Comparison of ENCODE assay signal across 1 cellular context in the genomic region with DNA sequence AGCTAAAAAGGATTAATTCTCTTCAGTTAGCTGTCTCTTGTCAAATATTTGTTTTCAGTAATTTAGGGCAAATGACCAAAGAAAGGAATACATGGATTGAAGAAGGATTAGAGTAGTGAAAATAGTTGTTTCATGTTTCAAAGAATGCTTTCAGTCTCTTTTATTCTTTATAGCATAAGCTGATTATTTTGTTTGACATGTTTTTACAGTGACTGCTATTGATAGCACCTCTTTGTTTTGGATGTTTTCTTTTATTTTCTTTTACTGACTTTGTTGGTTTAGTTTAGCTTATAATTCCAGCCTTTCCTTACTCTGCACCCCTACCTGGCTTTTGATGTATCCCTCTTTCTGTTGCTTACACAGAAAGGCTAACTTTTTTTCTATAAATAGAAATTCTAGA.
TF ChIP-seq lines count a peak whose summit lies in the region.

No MANE protein-coding gene starts in this region.

TF ChIP-seq in GM12878, 131 proteins besides CTCF, POLR2A, EP300 and RAD21:
- TF ChIP-seq, protein P1, sequence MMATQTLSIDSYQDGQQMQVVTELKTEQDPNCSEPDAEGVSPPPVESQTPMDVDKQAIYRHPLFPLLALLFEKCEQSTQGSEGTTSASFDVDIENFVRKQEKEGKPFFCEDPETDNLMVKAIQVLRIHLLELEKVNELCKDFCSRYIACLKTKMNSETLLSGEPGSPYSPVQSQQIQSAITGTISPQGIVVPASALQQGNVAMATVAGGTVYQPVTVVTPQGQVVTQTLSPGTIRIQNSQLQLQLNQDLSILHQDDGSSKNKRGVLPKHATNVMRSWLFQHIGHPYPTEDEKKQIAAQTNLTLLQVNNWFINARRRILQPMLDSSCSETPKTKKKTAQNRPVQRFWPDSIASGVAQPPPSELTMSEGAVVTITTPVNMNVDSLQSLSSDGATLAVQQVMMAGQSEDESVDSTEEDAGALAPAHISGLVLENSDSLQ (IDR thresholded peaks at IDR 0.05): no peak
- TF ChIP-seq EZH2 (IDR thresholded peaks at IDR 0.05; ENCODE audit: borderline replicate concordance, control insufficient read depth, low read depth, low read length) (no peak), ZNF274 (IDR thresholded peaks at IDR 0.05; ENCODE audit: insufficient read depth, insufficient read length) (no peak), SUPT20H (IDR thresholded peaks at IDR 0.05; ENCODE audit: borderline replicate concordance, control insufficient read depth, low read depth, low read length) (no peak), MTA3 (IDR thresholded peaks at IDR 0.05; ENCODE audit: borderline replicate concordance, low read length) (no peak), STAT3 (IDR thresholded peaks at IDR 0.05; ENCODE audit: low read depth, low read length) (no peak), SUZ12 (IDR thresholded peaks at IDR 0.05; ENCODE audit: unreplicated experiment) (no peak), RCOR1 (conservative IDR thresholded peaks at IDR 0.05; ENCODE audit: low read depth, low read length) (no peak), MEF2A (IDR thresholded peaks at IDR 0.05; ENCODE audit: insufficient read depth, low read depth, low read length) (no peak), KDM1A (IDR thresholded peaks at IDR 0.05; ENCODE audit: borderline replicate concordance) (no peak), ZNF622 (IDR thresholded peaks at IDR 0.05) (no peak), ZNF24 (IDR thresholded peaks at IDR 0.05) (no peak), ESRRA (IDR thresholded peaks at IDR 0.05; ENCODE audit: low read length) (no peak)
- TF ChIP-seq, protein P2, sequence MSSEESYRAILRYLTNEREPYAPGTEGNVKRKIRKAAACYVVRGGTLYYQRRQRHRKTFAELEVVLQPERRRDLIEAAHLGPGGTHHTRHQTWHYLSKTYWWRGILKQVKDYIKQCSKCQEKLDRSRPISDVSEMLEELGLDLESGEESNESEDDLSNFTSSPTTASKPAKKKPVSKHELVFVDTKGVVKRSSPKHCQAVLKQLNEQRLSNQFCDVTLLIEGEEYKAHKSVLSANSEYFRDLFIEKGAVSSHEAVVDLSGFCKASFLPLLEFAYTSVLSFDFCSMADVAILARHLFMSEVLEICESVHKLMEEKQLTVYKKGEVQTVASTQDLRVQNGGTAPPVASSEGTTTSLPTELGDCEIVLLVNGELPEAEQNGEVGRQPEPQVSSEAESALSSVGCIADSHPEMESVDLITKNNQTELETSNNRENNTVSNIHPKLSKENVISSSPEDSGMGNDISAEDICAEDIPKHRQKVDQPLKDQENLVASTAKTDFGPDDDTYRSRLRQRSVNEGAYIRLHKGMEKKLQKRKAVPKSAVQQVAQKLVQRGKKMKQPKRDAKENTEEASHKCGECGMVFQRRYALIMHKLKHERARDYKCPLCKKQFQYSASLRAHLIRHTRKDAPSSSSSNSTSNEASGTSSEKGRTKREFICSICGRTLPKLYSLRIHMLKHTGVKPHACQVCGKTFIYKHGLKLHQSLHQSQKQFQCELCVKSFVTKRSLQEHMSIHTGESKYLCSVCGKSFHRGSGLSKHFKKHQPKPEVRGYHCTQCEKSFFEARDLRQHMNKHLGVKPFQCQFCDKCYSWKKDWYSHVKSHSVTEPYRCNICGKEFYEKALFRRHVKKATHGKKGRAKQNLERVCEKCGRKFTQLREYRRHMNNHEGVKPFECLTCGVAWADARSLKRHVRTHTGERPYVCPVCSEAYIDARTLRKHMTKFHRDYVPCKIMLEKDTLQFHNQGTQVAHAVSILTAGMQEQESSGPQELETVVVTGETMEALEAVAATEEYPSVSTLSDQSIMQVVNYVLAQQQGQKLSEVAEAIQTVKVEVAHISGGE (CRISPR knock-in tag; IDR thresholded peaks at IDR 0.05): no peak
- TF ChIP-seq, protein P3, sequence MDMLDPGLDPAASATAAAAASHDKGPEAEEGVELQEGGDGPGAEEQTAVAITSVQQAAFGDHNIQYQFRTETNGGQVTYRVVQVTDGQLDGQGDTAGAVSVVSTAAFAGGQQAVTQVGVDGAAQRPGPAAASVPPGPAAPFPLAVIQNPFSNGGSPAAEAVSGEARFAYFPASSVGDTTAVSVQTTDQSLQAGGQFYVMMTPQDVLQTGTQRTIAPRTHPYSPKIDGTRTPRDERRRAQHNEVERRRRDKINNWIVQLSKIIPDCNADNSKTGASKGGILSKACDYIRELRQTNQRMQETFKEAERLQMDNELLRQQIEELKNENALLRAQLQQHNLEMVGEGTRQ (IDR thresholded peaks at IDR 0.05; ENCODE audit: borderline replicate concordance, low read depth, low read length): no peak
- TF ChIP-seq, protein P4, sequence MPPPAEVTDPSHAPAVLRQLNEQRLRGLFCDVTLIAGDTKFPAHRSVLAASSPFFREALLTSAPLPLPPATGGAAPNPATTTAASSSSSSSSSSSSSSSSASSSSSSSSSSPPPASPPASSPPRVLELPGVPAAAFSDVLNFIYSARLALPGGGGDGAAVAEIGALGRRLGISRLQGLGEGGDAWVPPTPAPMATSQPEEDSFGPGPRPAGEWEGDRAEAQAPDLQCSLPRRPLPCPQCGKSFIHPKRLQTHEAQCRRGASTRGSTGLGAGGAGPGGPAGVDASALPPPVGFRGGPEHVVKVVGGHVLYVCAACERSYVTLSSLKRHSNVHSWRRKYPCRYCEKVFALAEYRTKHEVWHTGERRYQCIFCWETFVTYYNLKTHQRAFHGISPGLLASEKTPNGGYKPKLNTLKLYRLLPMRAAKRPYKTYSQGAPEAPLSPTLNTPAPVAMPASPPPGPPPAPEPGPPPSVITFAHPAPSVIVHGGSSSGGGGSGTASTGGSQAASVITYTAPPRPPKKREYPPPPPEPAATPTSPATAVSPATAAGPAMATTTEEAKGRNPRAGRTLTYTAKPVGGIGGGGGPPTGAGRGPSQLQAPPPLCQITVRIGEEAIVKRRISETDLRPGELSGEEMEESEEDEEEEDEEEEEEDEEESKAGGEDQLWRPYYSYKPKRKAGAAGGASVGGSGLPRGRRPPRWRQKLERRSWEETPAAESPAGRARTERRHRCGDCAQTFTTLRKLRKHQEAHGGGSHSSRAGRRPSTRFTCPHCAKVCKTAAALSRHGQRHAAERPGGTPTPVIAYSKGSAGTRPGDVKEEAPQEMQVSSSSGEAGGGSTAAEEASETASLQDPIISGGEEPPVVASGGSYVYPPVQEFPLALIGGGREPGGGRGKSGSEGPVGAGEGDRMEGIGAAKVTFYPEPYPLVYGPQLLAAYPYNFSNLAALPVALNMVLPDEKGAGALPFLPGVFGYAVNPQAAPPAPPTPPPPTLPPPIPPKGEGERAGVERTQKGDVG (CRISPR knock-in tag; IDR thresholded peaks at IDR 0.05): no peak
